Comparison of ENCODE assay signal across 17 cellular contexts in genomic region chr18:50986360-50987087, GRCh38. TPM values are rescaled to one million over a fixed set of nuclear protein-coding genes. Genes with fewer than 3 reads are reported as not detected.
DNase-seq lines count a peak whose midpoint lies in the region; ATAC-seq and TF ChIP-seq lines count a peak whose summit lies in the region.
"Had no signal": no experiment of that assay in that cellular context is flagged by ENCODE, and none has a peak within 500 bp of the region (broad histone marks: within the 10 kb centered on the region; RNA-seq: fewer than 3 reads in every experiment).

No MANE protein-coding gene starts in this region.

- H3K9me3 ChIP-seq in body of pancreas (no peaks in the 10 kb centered on the region), HAP-1 (no peaks in the 10 kb centered on the region), lower lobe of right lung (no peaks in the 10 kb centered on the region)
- H3K9me3 ChIP-seq: esophagus muscularis mucosa, uterus had no signal

- ATAC-seq in body of pancreas (peak; percentile 55), lower lobe of right lung (no peak)
- ATAC-seq in activated CD8-positive, alpha-beta T cell treated with anti-CD3 and anti-CD28 coated beads, Interleukin-2, amount 10 ng/mL, durations not matched to agents 7 days and 5 days: no peak

- H3K4me3 ChIP-seq in body of pancreas (no peak overlapping the region), HAP-1 (no peak overlapping the region), lower lobe of right lung (no peak overlapping the region)
- H3K4me3 ChIP-seq: esophagus muscularis mucosa, PC-9, skin epidermis, uterus had no signal

- CTCF ChIA-PET in activated CD8-positive, alpha-beta T cell treated with anti-CD3 and anti-CD28 coated beads, Interleukin-2, amount 10 ng/mL, durations not matched to agents 7 days and 5 days (lab: Charles Lee): interaction anchor here (1.0 to 1.1 kb wide), 2 partner anchors 25 to 62 kb away, joined by 3 read pairs; no protein-coding TSS in a partner anchor

- no peaks in the 10 kb centered on the region for H3K4me1 Mint-ChIP-seq in activated CD8-positive, alpha-beta T cell treated with anti-CD3 and anti-CD28 coated beads, Interleukin-2, amount 10 ng/mL, durations not matched to agents 7 days and 5 days (ENCODE audit: low read depth)

- H3K4me1 ChIP-seq in body of pancreas (peaks cover 22% of the 10 kb centered on the region), HAP-1 (no peaks in the 10 kb centered on the region), lower lobe of right lung (peaks cover 2% of the 10 kb centered on the region)
- H3K4me1 ChIP-seq: uterus had no signal

- H3K27ac Mint-ChIP-seq in activated CD8-positive, alpha-beta T cell treated with anti-CD3 and anti-CD28 coated beads, Interleukin-2, amount 10 ng/mL, durations not matched to agents 7 days and 5 days: no peak overlapping the region
- H3K27ac Mint-ChIP-seq: activated CD4-positive, alpha-beta memory T cell treated with anti-CD3 and anti-CD28 coated beads for 36 hours; T-helper 2 cell treated with Interferon-gamma antibody and Interleukin-4, amounts not matched to agents 5 μg/mL and 100 μg/mL, for 36 hours had no signal

- TF ChIP-seq POLR2A in body of pancreas (IDR thresholded peaks at IDR 0.05): no peak

- H3K9me3 Mint-ChIP-seq in activated CD8-positive, alpha-beta T cell treated with anti-CD3 and anti-CD28 coated beads, Interleukin-2, amount 10 ng/mL, durations not matched to agents 7 days and 5 days (ENCODE audit: insufficient read depth): no peaks in the 10 kb centered on the region
- H3K9me3 Mint-ChIP-seq: activated CD4-positive, alpha-beta memory T cell treated with anti-CD3 and anti-CD28 coated beads for 36 hours; neural crest cell; T-helper 2 cell treated with Interferon-gamma antibody and Interleukin-4, amounts not matched to agents 5 μg/mL and 100 μg/mL, for 36 hours had no signal

- in situ Hi-C loops in HAP-1 (cut with MboI; ENCODE audit: low sequenced_read_pairs): no loop called here

- no peaks in the 10 kb centered on the region for H3K27me3 ChIP-seq in body of pancreas
- H3K27me3 ChIP-seq in HAP-1 (ENCODE audit: low read depth): no peaks in the 10 kb centered on the region
- no peaks in the 10 kb centered on the region for H3K27me3 ChIP-seq in lower lobe of right lung (ENCODE audit: low read depth)
- H3K27me3 ChIP-seq: esophagus muscularis mucosa, uterus had no signal

- H3K36me3 ChIP-seq in body of pancreas (replicated peaks in 1 of 2; ENCODE audit: insufficient read depth in 1 of 2, low read depth in 2 of 2): peaks cover 0 to 2% of the 10 kb centered on the region in 2 donors
- peaks cover 5% of the 10 kb centered on the region; the same call in 1 of the 2 replicates for H3K36me3 ChIP-seq in HAP-1 (replicated peaks)
- peaks cover 33% of the 10 kb centered on the region for H3K36me3 ChIP-seq in lower lobe of right lung
- H3K36me3 ChIP-seq: uterus had no signal

- H3K4me3 Mint-ChIP-seq in activated CD8-positive, alpha-beta T cell treated with anti-CD3 and anti-CD28 coated beads, Interleukin-2, amount 10 ng/mL, durations not matched to agents 7 days and 5 days: no peak overlapping the region
- H3K4me3 Mint-ChIP-seq: activated CD4-positive, alpha-beta memory T cell treated with anti-CD3 and anti-CD28 coated beads for 36 hours; neural crest cell; T-helper 2 cell treated with Interferon-gamma antibody and Interleukin-4, amounts not matched to agents 5 μg/mL and 100 μg/mL, for 36 hours had no signal

- H3K27ac ChIP-seq in body of pancreas (peak overlapping the region in 1 of 4 donors; percentile 37), lower lobe of right lung (no peak overlapping the region)
- H3K27ac ChIP-seq: PC-9, skin epidermis, uterus had no signal

- TF ChIP-seq CTCF in body of pancreas (IDR thresholded peaks at IDR 0.05): no peak
- TF ChIP-seq CTCF in lower lobe of right lung (IDR thresholded peaks at IDR 0.05): no peak

- POLR2A ChIA-PET in activated CD8-positive, alpha-beta T cell treated with anti-CD3 and anti-CD28 coated beads, Interleukin-2, amount 10 ng/mL, durations not matched to agents 7 days and 5 days (lab: Charles Lee): interaction anchor here (1.0 to 1.6 kb wide), 3 partner anchors 18 to 20 kb away, joined by 3 to 4 read pairs (median 3); no protein-coding TSS in a partner anchor

- 82 to 83% methylated on average over 2 of the region's 2 CpGs for whole genome bisulfite sequencing in body of pancreas, 2 donors

- H3K36me3 Mint-ChIP-seq in activated CD8-positive, alpha-beta T cell treated with anti-CD3 and anti-CD28 coated beads, Interleukin-2, amount 10 ng/mL, durations not matched to agents 7 days and 5 days (ENCODE audit: low read depth): peaks cover 15% of the 10 kb centered on the region

- no peaks in the 10 kb centered on the region for H3K27me3 Mint-ChIP-seq in activated CD8-positive, alpha-beta T cell treated with anti-CD3 and anti-CD28 coated beads, Interleukin-2, amount 10 ng/mL, durations not matched to agents 7 days and 5 days (ENCODE audit: low read depth)
- H3K27me3 Mint-ChIP-seq: activated CD4-positive, alpha-beta memory T cell treated with anti-CD3 and anti-CD28 coated beads for 36 hours had no signal

- intact Hi-C loops in body of pancreas (cut with DNase I): no loop called here
- intact Hi-C loops in lower lobe of right lung (cut with DNase I): no loop called here

- DNase-seq in AG08396 (ENCODE audit: low spot score) (peak; percentile 39), HK-2 (ENCODE audit: unreplicated experiment) (peak; percentile 7), body of pancreas (no peak), kidney tubule cell (ENCODE audit: low spot score) (peak; percentile 83), RPMI8226 (no peak), HAP-1 (ENCODE audit: low spot score in 2 of 2) (no peak), lower lobe of right lung (no peak)
- DNase-seq in activated CD8-positive, alpha-beta T cell treated with anti-CD3 and anti-CD28 coated beads, Interleukin-2, amount 10 ng/mL, durations not matched to agents 7 days and 5 days: no peak
- DNase-seq: activated CD4-positive, alpha-beta memory T cell treated with anti-CD3 and anti-CD28 coated beads for 36 hours; Kasumi-1; NCI-H2171; uterus had no signal

RNA-seq across cellular contexts. Expression of gene ELAC1, which starts 18.7 kb away (rescaled TPM):
- total RNA-seq in body of pancreas (10 to 100 TPM in 1 of 2 donors, 1 to 10 TPM in 1; 9.6 to 10.2 TPM), lower lobe of right lung (7.7 TPM)
- 1 to 10 TPM; 8.7 to 9.4 TPM for total RNA-seq in activated CD8-positive, alpha-beta T cell treated with anti-CD3 and anti-CD28 coated beads, Interleukin-2, amount 10 ng/mL, durations not matched to agents 7 days and 5 days

RNA-seq across cellular contexts. Expression of gene SMAD4, which starts 43.5 kb away (rescaled TPM):
- total RNA-seq in body of pancreas (100 to 1,000 TPM in 1 of 2 donors, 10 to 100 TPM in 1; 78.6 to 173 TPM), lower lobe of right lung (97.8 TPM)
- total RNA-seq in activated CD8-positive, alpha-beta T cell treated with anti-CD3 and anti-CD28 coated beads, Interleukin-2, amount 10 ng/mL, durations not matched to agents 7 days and 5 days: 10 to 100 TPM; 76.9 to 77.6 TPM

Comparison
In these comparisons a context has a peak if more than half of its experiments do, and no peak if none do; other contexts are left out.
1. DNase-seq: peak in AG08396 (single experiment), HK-2 (single experiment) and kidney tubule cell (single experiment); none in body of pancreas (0 of 4), RPMI8226 (single experiment), activated CD8-positive, alpha-beta T cell treated with anti-CD3 and anti-CD28 coated beads, Interleukin-2, amount 10 ng/mL, durations not matched to agents 7 days and 5 days (single experiment), HAP-1 (0 of 2) and lower lobe of right lung (single experiment).